16 cellular contexts compared by ENCODE assay signal in the genomic region with DNA sequence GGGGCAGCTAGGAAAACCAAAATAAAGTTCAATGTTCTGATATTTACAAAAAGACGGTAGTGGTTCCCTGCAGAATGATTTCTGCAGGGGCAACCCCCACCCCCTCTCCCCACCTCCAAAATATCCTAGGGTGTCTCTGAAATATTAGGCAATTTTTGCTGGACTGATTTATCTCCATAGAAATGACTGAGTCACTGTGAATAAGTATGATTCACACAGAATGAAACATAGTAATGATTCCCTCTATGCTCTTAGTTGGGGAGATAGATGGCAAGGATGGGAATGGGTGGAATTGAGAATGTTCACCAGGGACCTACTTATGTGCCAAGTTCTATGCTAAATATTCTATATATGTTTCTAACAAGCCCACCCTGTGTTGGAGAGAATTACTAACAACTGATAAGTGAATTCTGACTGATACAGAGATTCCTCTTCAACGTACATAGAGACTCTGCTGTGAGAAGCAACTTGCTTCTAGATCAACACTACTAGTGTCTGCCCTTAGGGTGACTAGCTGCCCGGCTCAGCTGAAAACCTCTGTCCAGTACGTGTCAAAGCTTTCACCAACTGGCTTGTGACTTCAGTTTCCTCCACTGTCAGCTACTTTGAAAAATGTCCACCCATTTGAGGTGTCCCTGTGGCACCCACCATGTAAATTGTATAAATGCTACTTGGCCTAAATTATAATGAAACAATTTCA. TPM values are rescaled to one million over a fixed set of nuclear protein-coding genes. Genes with fewer than 3 reads are reported as not detected.
DNase-seq lines count a peak whose midpoint lies in the region; ATAC-seq, FAIRE-seq and TF ChIP-seq lines count a peak whose summit lies in the region.
"Had no signal": no experiment of that assay in that cellular context is flagged by ENCODE, and none has a peak within 500 bp of the region (broad histone marks: within the 10 kb centered on the region; RNA-seq: fewer than 3 reads in every experiment).

No MANE protein-coding gene starts in this region.

- ATAC-seq in PC-3: peak; percentile 65; the same call in 1 of the 2 replicates
- peak; percentile 25 for ATAC-seq in left lung
- no peak for ATAC-seq in GM18868 (IDR thresholded peaks at IDR 0.05; ENCODE audit: unreplicated experiment)
- ATAC-seq: natural killer cell treated with Interleukin-12 subunit alpha and Interleukin-12 subunit beta and Interleukin-15 and Interleukin-18, amount 100 ng/mL, for 72 hours had no signal

- CTCF ChIA-PET in PC-3 (lab: Charles Lee): no interaction called here

- H3K9ac ChIP-seq in PC-3 (ENCODE audit: low read length): no peak overlapping the region
- H3K9ac ChIP-seq: BLaER1 had no signal

- FAIRE-seq in bronchial epithelial cell (lab: Jason Lieb, UNC): no peak

- no TSS peak for BruUV-seq in PC-3 (replicated peaks; lab: Mats Ljungman, UMichigan)

- POLR2A ChIA-PET in PC-3 (lab: Charles Lee; ENCODE audit: unreplicated experiment): no interaction called here

- H3K9me2 ChIP-seq in PC-3 (replicated peaks; ENCODE audit: low read length): no peaks in the 10 kb centered on the region

- peaks cover 6% of the 10 kb centered on the region for H3K4me1 ChIP-seq in PC-3 (ENCODE audit: insufficient read depth, low read length)
- H3K4me1 ChIP-seq in left lung: peaks cover 3 to 4% of the 10 kb centered on the region in 2 donors
- H3K4me1 ChIP-seq: BLaER1 had no signal

- no peak overlapping the region for H3K4me2 ChIP-seq in PC-3 (ENCODE audit: low read length)
- H3K4me2 ChIP-seq: BLaER1 had no signal

- no peak overlapping the region for H2AFZ ChIP-seq in PC-3 (ENCODE audit: low read length)

- no peaks in the 10 kb centered on the region for H3K79me2 ChIP-seq in PC-3 (ENCODE audit: low read length)

- in situ Hi-C loops in Caki2 (cut with HindIII; ENCODE audit: low pct_unique_long_range_greater_than_20kb, low sequenced_read_pairs): no loop called here

- H4K20me1 ChIP-seq in PC-3 (ENCODE audit: low read length): no peaks in the 10 kb centered on the region
- H4K20me1 ChIP-seq: BLaER1 had no signal

- H3K36me3 ChIP-seq in PC-3 (ENCODE audit: low read depth, low read length) (no peaks in the 10 kb centered on the region), bronchial epithelial cell (ENCODE audit: control insufficient read depth, insufficient read depth, low read length) (no peaks in the 10 kb centered on the region), left lung (peaks cover 0 to 5% of the 10 kb centered on the region in 2 donors)

- TF ChIP-seq CTCF in PC-3 (conservative IDR thresholded peaks at IDR 0.05; ENCODE audit: low read depth, low read length) (no peak), bronchial epithelial cell (IDR thresholded peaks at IDR 0.05; ENCODE audit: insufficient read depth, low read length, severe bottlenecking) (no peak), left lung (IDR thresholded peaks at IDR 0.05) (no peak)

- H3K9me3 ChIP-seq in PC-3 (ENCODE audit: low read length) (no peaks in the 10 kb centered on the region), left lung (no peaks in the 10 kb centered on the region)
- H3K9me3 ChIP-seq: BLaER1 had no signal

- H3F3A ChIP-seq in PC-3 (ENCODE audit: low read length, unreplicated experiment): no peaks in the 10 kb centered on the region

- peak; percentile 7 for DNase-seq in Caki2 (ENCODE audit: low read depth)
- DNase-seq in PC-3: peak; percentile 58
- DNase-seq in bronchial epithelial cell (ENCODE audit: low read depth): peak; percentile 87
- no peak for DNase-seq in left lung
- no peak for DNase-seq in head of caudate nucleus
- DNase-seq in stimulated activated CD4-positive, alpha-beta T cell treated with anti-CD3 and anti-CD28 coated beads, Interleukin-2, amount 100 ng/mL, for 48 hours: no peak
- no peak for DNase-seq in HT-29 (ENCODE audit: low spot score)
- DNase-seq: activated gamma-delta T cell, DMS 273 treated with DMSO at 0.1 percent for 48 hours, dorsolateral prefrontal cortex, foreskin melanocyte, NCI-H510A treated with DMSO at 0.1 percent for 48 hours had no signal

- H3K27me3 ChIP-seq in PC-3 (ENCODE audit: low read length) (no peaks in the 10 kb centered on the region), bronchial epithelial cell (ENCODE audit: control insufficient read depth, insufficient read depth, low read length) (no peaks in the 10 kb centered on the region), left lung (no peaks in the 10 kb centered on the region)
- H3K27me3 ChIP-seq: BLaER1, dorsolateral prefrontal cortex had no signal

- no peak overlapping the region for H3K4me3 ChIP-seq in PC-3 (ENCODE audit: low read length)
- no peak overlapping the region for H3K4me3 ChIP-seq in bronchial epithelial cell (ENCODE audit: low read depth, low read length)
- H3K4me3 ChIP-seq in left lung: no peak overlapping the region
- H3K4me3 ChIP-seq: BLaER1, dorsolateral prefrontal cortex, lung had no signal

- intact Hi-C loops in PC-3 (cut with micrococcal nuclease): no loop called here
- intact Hi-C loops in left lung (cut with DNase I): no loop called here
- intact Hi-C loops in head of caudate nucleus (cut with DNase I): no loop called here

- H3K27ac ChIP-seq in PC-3 (ENCODE audit: low read length) (no peak overlapping the region), left lung (no peak overlapping the region)
- H3K27ac ChIP-seq: BLaER1 had no signal

RNA-seq across cellular contexts. Expression of a gene that starts 38.4 kb away (rescaled TPM):
- total RNA-seq in Caki2 (2014; rRNA removed; shearing (Covaris generic); ENCODE audit: low replicate concordance): 6.5 and 10.3 TPM in 2 replicates
- total RNA-seq in PC-3 (2014; rRNA removed) (15.2 and 20.3 TPM in 2 replicates), bronchial epithelial cell (44.0 and 47.7 TPM in 2 replicates), left lung (10 to 100 TPM; 49.9 to 53.5 TPM)
- total RNA-seq in HT-29 (2014; rRNA removed; shearing (Covaris generic)): 26.5 and 28.8 TPM in 2 replicates

Comparison
In these comparisons a context has a peak if more than half of its experiments do, and no peak if none do; other contexts are left out.
1. DNase-seq: peak in Caki2 (single experiment), PC-3 (single experiment) and bronchial epithelial cell (single experiment); none in left lung (0 of 2), head of caudate nucleus (0 of 42), stimulated activated CD4-positive, alpha-beta T cell treated with anti-CD3 and anti-CD28 coated beads, Interleukin-2, amount 100 ng/mL, for 48 hours (0 of 2) and HT-29 (single experiment).